ENCODE assay signal across 8 cellular contexts in genomic region chr9:89496645-89497044, GRCh38. TPM values are rescaled to one million over a fixed set of nuclear protein-coding genes. Genes with fewer than 3 reads are reported as not detected.
A peak's percentile ranks its signal among the peaks of the same experiment; 100 is the strongest.
DNase-seq lines count a peak whose midpoint lies in the region; ATAC-seq, FAIRE-seq and TF ChIP-seq lines count a peak whose summit lies in the region.

No MANE protein-coding gene starts in this region.

- no peaks in the 10 kb centered on the region for H3K27me3 ChIP-seq in A673 (replicated peaks; ENCODE audit: insufficient read depth, low read depth, low read length, poor library complexity)
- no peaks in the 10 kb centered on the region; the same call in 1 of the 2 replicates for H3K27me3 ChIP-seq in HUES6 (ENCODE audit: control insufficient read depth, insufficient read depth, low read length)

- no TSS peak for BruUV-seq in A673 (replicated peaks; lab: Mats Ljungman, UMichigan)

- ATAC-seq in naive B cell (ENCODE audit: low read depth in 2 of 2): no peak
- no peak for ATAC-seq in HG03159 (IDR thresholded peaks at IDR 0.05; ENCODE audit: unreplicated experiment)

- no peak overlapping the region for H3K9ac ChIP-seq in HUES6 (ENCODE audit: low read length)

- POLR2A ChIA-PET in A673 (lab: Charles Lee; ENCODE audit: low non-redundant PET): interaction anchor here (0.6 kb wide), 1 partner anchor 16 kb away, joined by 4 read pairs; no protein-coding TSS in a partner anchor

- peaks cover 0 to 8% of the 10 kb centered on the region in 2 donors for H3K36me3 Mint-ChIP-seq in naive B cell

- no peak for DNase-seq in A673 (ENCODE audit: low spot score)
- DNase-seq in naive B cell: no peak
- no peak for DNase-seq in GM03348 (ENCODE audit: low spot score)
- DNase-seq in HTR-8/SVneo (ENCODE audit: insufficient read length, low spot score): no peak
- DNase-seq in COLO829 (ENCODE audit: low spot score): no peak

- H3K27ac Mint-ChIP-seq in naive B cell: peak overlapping the region; percentile 41 to 96 (median 55)

- H3K9me3 Mint-ChIP-seq in naive B cell: no peaks in the 10 kb centered on the region

- intact Hi-C loops in A673 (cut with micrococcal nuclease; ENCODE audit: unreplicated experiment): no loop called here

- H3K4me3 Mint-ChIP-seq in naive B cell: peak overlapping the region; percentile 85 to 95 (median 91)

- H3K4me3 ChIP-seq in A673 (ENCODE audit: low read depth, low read length, poor library complexity, severe bottlenecking) (peak overlapping the region; percentile 76), HUES6 (ENCODE audit: low read depth, low read length) (peak overlapping the region; percentile 59)

- TF ChIP-seq CTCF in A673 (conservative IDR thresholded peaks at IDR 0.05; ENCODE audit: low read depth, low read length): no peak

- FAIRE-seq in HTR-8/SVneo (lab: Jason Lieb, UNC): no peak

- H3K36me3 ChIP-seq in A673 (ENCODE audit: insufficient read depth, low read length, poor library complexity, severe bottlenecking) (no peaks in the 10 kb centered on the region), HUES6 (ENCODE audit: control insufficient read depth, insufficient read depth, low read length) (no peaks in the 10 kb centered on the region)

- CTCF ChIA-PET in A673 (lab: Charles Lee): no interaction called here

- no peaks in the 10 kb centered on the region for H3K27me3 Mint-ChIP-seq in naive B cell

- peaks cover 75 to 90% (median 90%) of the 10 kb centered on the region in 3 donors for H3K4me1 Mint-ChIP-seq in naive B cell

- no peaks in the 10 kb centered on the region for H3K4me1 ChIP-seq in A673 (ENCODE audit: insufficient read depth, low read length, poor library complexity, severe bottlenecking)
- H3K4me1 ChIP-seq in HUES6 (ENCODE audit: control insufficient read depth, insufficient read depth, low read length): peaks cover 56% of the 10 kb centered on the region

- no peaks in the 10 kb centered on the region for H3K9me3 ChIP-seq in A673 (ENCODE audit: low read depth, low read length, poor library complexity, severe bottlenecking)
- no peaks in the 10 kb centered on the region for H3K9me3 ChIP-seq in HUES6 (ENCODE audit: control insufficient read depth, insufficient read depth, low read depth, low read length)

- H3K27ac ChIP-seq in A673 (ENCODE audit: low read depth, low read length, poor library complexity, severe bottlenecking) (no peak overlapping the region), HUES6 (ENCODE audit: low read depth, low read length) (no peak overlapping the region), cingulate gyrus (ENCODE audit: low read depth, low read length) (peak overlapping the region; percentile 89)

RNA-seq across cellular contexts. Expression of gene SEMA4D, which starts 1.3 kb away (rescaled TPM):
- total RNA-seq in A673 (2021): 14.2 and 16.7 TPM in 2 replicates
- polyA plus RNA-seq in naive B cell (ENCODE audit: low read depth in 6 of 6): 10 to 100 TPM; 13.4 to 38.2 (median 21.5) TPM
